In the genomic region with DNA sequence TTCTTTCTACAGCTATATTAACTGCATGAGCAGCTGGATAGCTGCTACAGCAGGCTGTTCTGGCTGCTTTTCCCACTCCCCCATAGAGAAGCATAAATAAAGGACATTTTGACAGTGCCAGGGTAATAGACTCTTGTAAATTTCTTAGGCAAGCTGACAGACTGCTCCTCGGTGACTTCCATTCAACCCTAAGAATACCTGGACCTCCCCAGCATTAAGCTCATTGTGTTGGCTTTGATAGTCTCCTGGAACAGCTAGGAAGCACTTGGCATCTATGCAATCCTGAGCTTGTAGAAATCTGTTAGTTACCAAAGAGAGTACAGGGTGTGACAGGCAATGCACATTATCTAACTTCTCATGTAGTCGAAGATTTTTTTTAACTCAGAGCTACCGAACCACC, we compare ENCODE assay signal across 9 cellular contexts.
"Had no signal": no experiment of that assay in that cellular context is flagged by ENCODE, and none has a peak within 500 bp of the region (broad histone marks: within the 10 kb centered on the region; RNA-seq: fewer than 3 reads in every experiment).

No MANE protein-coding gene starts in this region.

- DNase-seq: activated B cell treated with CpG ODN at 0.5 μM for 24 hours; activated CD4-positive, alpha-beta T cell treated with anti-CD3 and anti-CD28 coated beads, Interleukin-2, amount 10 ng/mL, durations not matched to agents 24 days and 14 days; activated naive CD4-positive, alpha-beta T cell; activated naive CD8-positive, alpha-beta T cell treated with anti-CD3 and anti-CD28 coated beads, Interleukin-2, amount 50 U/mL, for 24 hours; effector CD8-positive, alpha-beta T cell; mesendoderm; retina; T-helper 2 cell; thyroid gland had no signal

- ATAC-seq: activated naive CD8-positive, alpha-beta T cell treated with anti-CD3 and anti-CD28 coated beads, Interleukin-2, amount 50 U/mL, for 24 hours had no signal
